Comparison of ENCODE assay signal across 7 cellular contexts in the genomic region with DNA sequence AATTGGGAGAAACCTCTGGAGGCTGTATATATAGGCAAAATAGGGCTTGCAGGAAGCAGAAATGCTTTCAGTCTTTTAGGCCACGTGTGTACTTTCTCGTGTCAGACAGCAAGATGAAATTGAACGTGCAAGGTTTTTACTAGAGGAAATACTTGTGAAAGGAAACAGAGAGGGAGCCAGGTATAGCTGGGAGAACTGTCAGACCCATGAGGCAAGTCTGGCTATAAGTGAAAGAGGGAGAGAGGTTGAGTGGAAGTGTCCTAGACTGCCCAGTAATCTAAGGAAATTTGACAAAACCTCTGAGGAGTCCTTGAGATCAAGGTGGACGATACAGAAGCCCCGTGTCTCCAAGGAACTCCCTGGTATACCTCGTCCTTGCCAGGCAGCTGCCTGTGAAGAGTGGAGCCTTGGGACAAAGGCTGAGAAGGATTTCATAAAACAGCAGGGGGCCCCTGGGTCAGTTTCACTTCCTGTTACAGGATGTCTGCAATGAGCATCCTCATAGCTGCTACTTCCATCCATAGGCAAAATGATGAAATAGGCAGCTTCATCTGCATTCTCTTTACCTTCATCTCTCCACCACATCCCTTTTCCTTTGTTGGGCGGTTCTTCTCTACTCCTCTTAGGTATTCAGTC.
A peak's percentile ranks its signal among the peaks of the same experiment; 100 is the strongest.
DNase-seq lines count a peak whose midpoint lies in the region; ATAC-seq and TF ChIP-seq lines count a peak whose summit lies in the region.

No MANE protein-coding gene starts in this region.

- H3K4me3 ChIP-seq in choroid plexus epithelial cell (ENCODE audit: low read depth, low read length): no peak overlapping the region

- ATAC-seq in GM18861 (IDR thresholded peaks at IDR 0.05; ENCODE audit: unreplicated experiment) (peak; percentile 86), GM21737 (IDR thresholded peaks at IDR 0.05; ENCODE audit: unreplicated experiment) (peak; percentile 59), GM19023 (IDR thresholded peaks at IDR 0.05; ENCODE audit: unreplicated experiment) (no peak)

- peak; percentile 7 for DNase-seq in LHCN-M2 (ENCODE audit: low read depth)
- DNase-seq in choroid plexus epithelial cell (ENCODE audit: low read depth): peak; percentile 1
- no peak for DNase-seq in AG20443 (ENCODE audit: low spot score)
- DNase-seq in mucosa of gallbladder (ENCODE audit: low spot score): no peak

- no peak for TF ChIP-seq CTCF in choroid plexus epithelial cell (conservative IDR thresholded peaks at IDR 0.05; ENCODE audit: low read depth, low read length)

Comparison
In these comparisons a context has a peak if more than half of its experiments do, and no peak if none do; other contexts are left out.
1. DNase-seq: peak in LHCN-M2 (single experiment) and choroid plexus epithelial cell (single experiment); none in AG20443 (single experiment) and mucosa of gallbladder (single experiment).